In genomic region chr10:120750167-120750566, GRCh38 we compare ENCODE assay signal across 1 cellular context.
TF ChIP-seq lines count a peak whose summit lies in the region.

No MANE protein-coding gene starts in this region.

TF ChIP-seq in H1, 55 proteins besides CTCF, POLR2A, EP300 and RAD21 (continued from another document):
- TF ChIP-seq RFX5 (IDR thresholded peaks at IDR 0.05; ENCODE audit: borderline replicate concordance, low read depth, low read length) (no peak), CHD7 (IDR thresholded peaks at IDR 0.05; ENCODE audit: insufficient replicate concordance, low read length) (no peak), RXRA (IDR thresholded peaks at IDR 0.05; ENCODE audit: insufficient read depth, low read depth, low read length) (no peak), BRCA1 (IDR thresholded peaks at IDR 0.05; ENCODE audit: low read depth, low read length) (no peak)
- TF ChIP-seq, protein P1, sequence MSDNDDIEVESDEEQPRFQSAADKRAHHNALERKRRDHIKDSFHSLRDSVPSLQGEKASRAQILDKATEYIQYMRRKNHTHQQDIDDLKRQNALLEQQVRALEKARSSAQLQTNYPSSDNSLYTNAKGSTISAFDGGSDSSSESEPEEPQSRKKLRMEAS (IDR thresholded peaks at IDR 0.05): no peak
TF ChIP-seq in H1: peak in this region for 0.
